21 cellular contexts compared by ENCODE assay signal in the genomic region with DNA sequence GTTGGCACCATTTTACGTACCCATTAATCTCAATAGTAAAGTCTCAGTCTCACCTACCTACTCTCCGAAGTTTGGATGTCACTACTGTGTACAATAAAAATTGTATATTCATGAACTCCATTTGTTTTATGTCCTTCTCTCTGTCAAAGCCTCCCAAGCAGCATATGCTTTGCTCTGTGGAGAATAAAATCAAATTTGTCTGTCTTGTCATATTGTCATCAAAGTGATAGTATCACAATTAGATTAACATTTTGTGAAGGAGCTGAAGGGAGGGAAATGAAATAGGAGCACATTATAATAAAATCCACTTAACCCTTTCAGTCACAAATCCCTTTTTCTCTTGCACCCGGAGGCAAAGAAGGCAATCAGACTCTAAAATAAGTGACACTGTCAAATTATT.
A peak's percentile ranks its signal among the peaks of the same experiment; 100 is the strongest.
DNase-seq lines count a peak whose midpoint lies in the region; ATAC-seq and TF ChIP-seq lines count a peak whose summit lies in the region.
"Had no signal": no experiment of that assay in that cellular context is flagged by ENCODE, and none has a peak within 500 bp of the region (broad histone marks: within the 10 kb centered on the region; RNA-seq: fewer than 3 reads in every experiment).

No MANE protein-coding gene starts in this region.

- no peaks in the 10 kb centered on the region for H4K20me1 ChIP-seq in SK-N-SH (ENCODE audit: insufficient read depth)
- H4K20me1 ChIP-seq: BLaER1 treated with 17β-estradiol and CSF1 and Interleukin-3, amounts not matched to agents 10 nM and 100 nM had no signal

- no peak for TF ChIP-seq CTCF in SK-N-SH (IDR thresholded peaks at IDR 0.05)

- no peaks in the 10 kb centered on the region for H3K79me2 ChIP-seq in SK-N-SH (ENCODE audit: insufficient read depth)

- H3K9me3 ChIP-seq in SK-N-SH = no peaks in the 10 kb centered on the region
- no peaks in the 10 kb centered on the region for H3K9me3 ChIP-seq in MG63
- H3K9me3 ChIP-seq: A549; BLaER1 treated with 17β-estradiol and CSF1 and Interleukin-3, amounts not matched to agents 10 nM and 100 nM; Caco-2 had no signal

- peak in 1 of 2 experiments; percentile 47; a peak in 1 of 4 replicates for TF ChIP-seq EP300 in SK-N-SH (IDR thresholded peaks at IDR 0.05; ENCODE audit: borderline replicate concordance in 1 of 2, low read depth in 1 of 2, low read length in 1 of 2)

- CTCF ChIA-PET in SK-N-SH (lab: Yijun Ruan, JAX) = no interaction called here

- H3K4me3 ChIP-seq in SK-N-SH (ENCODE audit: low read depth in 2 of 2, low read length in 1 of 2) (no peak overlapping the region), MG63 (no peak overlapping the region)
- H3K4me3 ChIP-seq: A549; BLaER1 treated with 17β-estradiol and CSF1 and Interleukin-3, amounts not matched to agents 10 nM and 100 nM; GM12878 had no signal

- H3K9me2 ChIP-seq in SK-N-SH = no peaks in the 10 kb centered on the region

- TF ChIP-seq RAD21 in SK-N-SH (IDR thresholded peaks at IDR 0.05; ENCODE audit: low read length) = no peak

- H3F3A ChIP-seq in SK-N-SH (replicated peaks; ENCODE audit: insufficient read depth) = no peaks in the 10 kb centered on the region

- H3K4me2 ChIP-seq in SK-N-SH = no peak overlapping the region
- H3K4me2 ChIP-seq: A549; BLaER1 treated with 17β-estradiol and CSF1 and Interleukin-3, amounts not matched to agents 10 nM and 100 nM had no signal

- POLR2A ChIA-PET in SK-N-SH (lab: Yijun Ruan, JAX) = no interaction called here

- 25% methylated on average over 3 of the region's 3 CpGs for WGBS in SK-N-SH (ENCODE audit: low lambda C conversion rate)

- no peaks in the 10 kb centered on the region for H3K36me3 ChIP-seq in SK-N-SH (replicated peaks in 1 of 2; ENCODE audit: control insufficient read depth in 1 of 2, insufficient read depth in 2 of 2, low read length in 1 of 2)
- no peaks in the 10 kb centered on the region for H3K36me3 ChIP-seq in MG63
- H3K36me3 ChIP-seq: BLaER1 treated with 17β-estradiol and CSF1 and Interleukin-3, amounts not matched to agents 10 nM and 100 nM had no signal

- H3K27me3 ChIP-seq in SK-N-SH (ENCODE audit: insufficient read depth) (no peaks in the 10 kb centered on the region), MG63 (no peaks in the 10 kb centered on the region)
- H3K27me3 ChIP-seq: BLaER1 treated with 17β-estradiol and CSF1 and Interleukin-3, amounts not matched to agents 10 nM and 100 nM had no signal

- ATAC-seq in SK-N-SH treated with all-trans-retinoic acid at 6 μM for 48 hours = no peak
- ATAC-seq: A549; CD8-positive, alpha-beta T cell; GM12878 had no signal

- DNase-seq in SK-N-SH (peak; percentile 11), left kidney (ENCODE audit: low read depth, low spot score) (peak; percentile 2), NCI-H2107 treated with DMSO at 0.1 percent for 48 hours (lab: John Stamatoyannopoulos, UW; ENCODE audit: unreplicated experiment) (no peak), MG63 (no peak)
- DNase-seq: AML-193; Caco-2; Calu3; CD4-positive, alpha-beta T cell; CD8-positive, alpha-beta T cell; DMS153; DMS53; DMS79; DND-41; EL; GDM1 had no signal

- no peak overlapping the region for H3K9ac ChIP-seq in SK-N-SH
- H3K9ac ChIP-seq: BLaER1 treated with 17β-estradiol and CSF1 and Interleukin-3, amounts not matched to agents 10 nM and 100 nM had no signal

- peaks cover 0 to 7% of the 10 kb centered on the region in 2 experiments; a peak in 1 of 4 replicates for H3K4me1 ChIP-seq in SK-N-SH (ENCODE audit: control insufficient read depth in 1 of 2, insufficient read depth in 2 of 2, low read depth in 1 of 2, low read length in 1 of 2)
- H3K4me1 ChIP-seq: A549; BLaER1 treated with 17β-estradiol and CSF1 and Interleukin-3, amounts not matched to agents 10 nM and 100 nM had no signal

- H2AFZ ChIP-seq in SK-N-SH (ENCODE audit: low read depth) = no peak overlapping the region

- no peak overlapping the region; a peak in 1 of 4 replicates for H3K27ac ChIP-seq in SK-N-SH (ENCODE audit: low read depth in 2 of 2, low read length in 1 of 2)
- H3K27ac ChIP-seq: 22Rv1; A549; BLaER1 treated with 17β-estradiol and CSF1 and Interleukin-3, amounts not matched to agents 10 nM and 100 nM; C4-2B had no signal

TF ChIP-seq in SK-N-SH, 30 proteins besides CTCF, POLR2A, EP300 and RAD21:
- TF ChIP-seq TCF12 (IDR thresholded peaks at IDR 0.05) = 0 out of 2 replicates have a peak, but pooled peaks have one; percentile 17
- no peak for TF ChIP-seq NRF1 (IDR thresholded peaks at IDR 0.05; ENCODE audit: low read depth, low read length)
- TF ChIP-seq RCOR1 (IDR thresholded peaks at IDR 0.05; ENCODE audit: low read length) = peak; percentile 18; the same call in 1 of the 2 replicates
- TF ChIP-seq, protein P1, sequence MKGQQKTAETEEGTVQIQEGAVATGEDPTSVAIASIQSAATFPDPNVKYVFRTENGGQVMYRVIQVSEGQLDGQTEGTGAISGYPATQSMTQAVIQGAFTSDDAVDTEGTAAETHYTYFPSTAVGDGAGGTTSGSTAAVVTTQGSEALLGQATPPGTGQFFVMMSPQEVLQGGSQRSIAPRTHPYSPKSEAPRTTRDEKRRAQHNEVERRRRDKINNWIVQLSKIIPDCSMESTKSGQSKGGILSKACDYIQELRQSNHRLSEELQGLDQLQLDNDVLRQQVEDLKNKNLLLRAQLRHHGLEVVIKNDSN (IDR thresholded peaks at IDR 0.05; ENCODE audit: borderline replicate concordance, low read depth) = no peak
- TF ChIP-seq GATA2 (CRISPR knock-in tag; IDR thresholded peaks at IDR 0.05) = peak; percentile 59; the same call in 1 of the 2 replicates

TF ChIP-seq in SK-N-SH treated with all-trans-retinoic acid at 6 μM for 48 hours, 23 proteins besides CTCF, POLR2A, EP300 and RAD21 (continues in another document):
- TF ChIP-seq GLIS3 (CRISPR knock-in tag; IDR thresholded peaks at IDR 0.05) = no peak
- TF ChIP-seq SNAI2 (CRISPR knock-in tag; IDR thresholded peaks at IDR 0.05) = no peak
- no peak for TF ChIP-seq OSR1 (CRISPR knock-in tag; IDR thresholded peaks at IDR 0.05)
- TF ChIP-seq, protein P2, sequence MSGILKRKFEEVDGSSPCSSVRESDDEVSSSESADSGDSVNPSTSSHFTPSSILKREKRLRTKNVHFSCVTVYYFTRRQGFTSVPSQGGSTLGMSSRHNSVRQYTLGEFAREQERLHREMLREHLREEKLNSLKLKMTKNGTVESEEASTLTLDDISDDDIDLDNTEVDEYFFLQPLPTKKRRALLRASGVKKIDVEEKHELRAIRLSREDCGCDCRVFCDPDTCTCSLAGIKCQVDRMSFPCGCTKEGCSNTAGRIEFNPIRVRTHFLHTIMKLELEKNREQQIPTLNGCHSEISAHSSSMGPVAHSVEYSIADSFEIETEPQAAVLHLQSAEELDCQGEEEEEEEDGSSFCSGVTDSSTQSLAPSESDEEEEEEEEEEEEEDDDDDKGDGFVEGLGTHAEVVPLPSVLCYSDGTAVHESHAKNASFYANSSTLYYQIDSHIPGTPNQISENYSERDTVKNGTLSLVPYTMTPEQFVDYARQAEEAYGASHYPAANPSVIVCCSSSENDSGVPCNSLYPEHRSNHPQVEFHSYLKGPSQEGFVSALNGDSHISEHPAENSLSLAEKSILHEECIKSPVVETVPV (CRISPR knock-in tag; IDR thresholded peaks at IDR 0.05) = no peak
- no peak for TF ChIP-seq ARNTL (CRISPR knock-in tag; IDR thresholded peaks at IDR 0.05; ENCODE audit: borderline replicate concordance, low read depth)
- no peak for TF ChIP-seq BACH2 (CRISPR knock-in tag; IDR thresholded peaks at IDR 0.05; ENCODE audit: borderline replicate concordance)
- no peak; the same call in 1 of the 2 replicates for TF ChIP-seq ZC3H10 (CRISPR knock-in tag; IDR thresholded peaks at IDR 0.05)
- TF ChIP-seq ZFP30 (CRISPR knock-in tag; IDR thresholded peaks at IDR 0.05) = no peak
- no peak for TF ChIP-seq PPARA (CRISPR knock-in tag; IDR thresholded peaks at IDR 0.05; ENCODE audit: borderline replicate concordance)
- no peak for TF ChIP-seq CSDC2 (CRISPR knock-in tag; IDR thresholded peaks at IDR 0.05)
- no peak for TF ChIP-seq ZFP3 (CRISPR knock-in tag; IDR thresholded peaks at IDR 0.05)
- no peak for TF ChIP-seq RARB (CRISPR knock-in tag; IDR thresholded peaks at IDR 0.05)
- TF ChIP-seq, protein P3, sequence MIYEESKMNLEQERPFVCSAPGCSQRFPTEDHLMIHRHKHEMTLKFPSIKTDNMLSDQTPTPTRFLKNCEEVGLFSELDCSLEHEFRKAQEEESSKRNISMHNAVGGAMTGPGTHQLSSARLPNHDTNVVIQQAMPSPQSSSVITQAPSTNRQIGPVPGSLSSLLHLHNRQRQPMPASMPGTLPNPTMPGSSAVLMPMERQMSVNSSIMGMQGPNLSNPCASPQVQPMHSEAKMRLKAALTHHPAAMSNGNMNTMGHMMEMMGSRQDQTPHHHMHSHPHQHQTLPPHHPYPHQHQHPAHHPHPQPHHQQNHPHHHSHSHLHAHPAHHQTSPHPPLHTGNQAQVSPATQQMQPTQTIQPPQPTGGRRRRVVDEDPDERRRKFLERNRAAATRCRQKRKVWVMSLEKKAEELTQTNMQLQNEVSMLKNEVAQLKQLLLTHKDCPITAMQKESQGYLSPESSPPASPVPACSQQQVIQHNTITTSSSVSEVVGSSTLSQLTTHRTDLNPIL (CRISPR knock-in tag; IDR thresholded peaks at IDR 0.05; ENCODE audit: low read depth) = no peak
- TF ChIP-seq, protein P4, sequence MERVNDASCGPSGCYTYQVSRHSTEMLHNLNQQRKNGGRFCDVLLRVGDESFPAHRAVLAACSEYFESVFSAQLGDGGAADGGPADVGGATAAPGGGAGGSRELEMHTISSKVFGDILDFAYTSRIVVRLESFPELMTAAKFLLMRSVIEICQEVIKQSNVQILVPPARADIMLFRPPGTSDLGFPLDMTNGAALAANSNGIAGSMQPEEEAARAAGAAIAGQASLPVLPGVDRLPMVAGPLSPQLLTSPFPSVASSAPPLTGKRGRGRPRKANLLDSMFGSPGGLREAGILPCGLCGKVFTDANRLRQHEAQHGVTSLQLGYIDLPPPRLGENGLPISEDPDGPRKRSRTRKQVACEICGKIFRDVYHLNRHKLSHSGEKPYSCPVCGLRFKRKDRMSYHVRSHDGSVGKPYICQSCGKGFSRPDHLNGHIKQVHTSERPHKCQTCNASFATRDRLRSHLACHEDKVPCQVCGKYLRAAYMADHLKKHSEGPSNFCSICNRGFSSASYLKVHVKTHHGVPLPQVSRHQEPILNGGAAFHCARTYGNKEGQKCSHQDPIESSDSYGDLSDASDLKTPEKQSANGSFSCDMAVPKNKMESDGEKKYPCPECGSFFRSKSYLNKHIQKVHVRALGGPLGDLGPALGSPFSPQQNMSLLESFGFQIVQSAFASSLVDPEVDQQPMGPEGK (CRISPR knock-in tag; IDR thresholded peaks at IDR 0.05; ENCODE audit: borderline replicate concordance) = no peak
- TF ChIP-seq TOX (CRISPR knock-in tag; IDR thresholded peaks at IDR 0.05; ENCODE audit: borderline replicate concordance) = no peak
- TF ChIP-seq ISL1 (CRISPR knock-in tag; IDR thresholded peaks at IDR 0.05) = no peak

Comparison
In these comparisons a context has a peak if more than half of its experiments do, and no peak if none do; other contexts are left out.
1. DNase-seq: peak in SK-N-SH (single experiment) and left kidney (single experiment); none in NCI-H2107 treated with DMSO at 0.1 percent for 48 hours (single experiment) and MG63 (single experiment).